23 cellular contexts compared by ENCODE assay signal in genomic region chr9:76558465-76558864, GRCh38.
"Had no signal": no experiment of that assay in that cellular context is flagged by ENCODE, and none has a peak within 500 bp of the region (broad histone marks: within the 10 kb centered on the region; RNA-seq: fewer than 3 reads in every experiment).

No MANE protein-coding gene starts in this region.

- H3K27me3 ChIP-seq: body of pancreas, colonic mucosa, esophagus squamous epithelium, neutrophil, ovary, right lobe of liver, tibial nerve had no signal

- H3K4me1 ChIP-seq: colonic mucosa, right lobe of liver had no signal

- ATAC-seq: activated CD8-positive, alpha-beta T cell treated with anti-CD3 and anti-CD28 coated beads for 36 hours; activated naive CD8-positive, alpha-beta T cell treated with anti-CD3 and anti-CD28 coated beads, Interleukin-2, amount 50 U/mL, for 24 hours; activated T-cell treated with anti-CD3 and anti-CD28 coated beads, Interleukin-2, amount 50 U/mL, for 4 hours; activated T-helper 17 cell treated with anti-CD3 and anti-CD28 coated beads, Interleukin-2, amount 50 U/mL, for 72 hours; body of pancreas; left colon; right lobe of liver; stimulated activated naive CD8-positive, alpha-beta T cell treated with anti-CD3 and anti-CD28 coated beads, Interleukin-15, amount 100 ng/mL, for 72 hours; T-helper 17 cell had no signal

- DNase-seq: activated CD4-positive, alpha-beta T cell treated with anti-CD3 and anti-CD28 coated beads for 1 hour; activated CD4-positive, alpha-beta T cell treated with anti-CD3 and anti-CD28 coated beads, Interleukin-2, amount 50 U/mL, for 1 hour; activated CD8-positive, alpha-beta T cell treated with anti-CD3 and anti-CD28 coated beads for 36 hours; activated gamma-delta T cell treated with Interleukin-2 at 50 U/mL for 16 hours; activated naive CD8-positive, alpha-beta T cell treated with anti-CD3 and anti-CD28 coated beads, Interleukin-2, amount 50 U/mL, for 24 hours; activated T-cell treated with anti-CD3 and anti-CD28 coated beads, Interleukin-2, amount 50 U/mL, for 4 hours; body of pancreas; colonic mucosa; effector CD8-positive, alpha-beta T cell; esophagus squamous epithelium; kidney; left colon; naive B cell; nephron progenitor cell; ovary; right lobe of liver; stimulated activated CD4-positive, alpha-beta T cell treated with anti-CD3 and anti-CD28 coated beads, Interleukin-2, amount 100 ng/mL, for 48 hours; stimulated activated naive CD8-positive, alpha-beta T cell treated with anti-CD3 and anti-CD28 coated beads, Interleukin-15, amount 100 ng/mL, for 72 hours; T-helper 17 cell had no signal

- H3K4me3 ChIP-seq: body of pancreas, colonic mucosa, esophagus squamous epithelium, ovary, right lobe of liver, tibial nerve had no signal

- H3K27ac ChIP-seq: body of pancreas, colonic mucosa, epithelial cell of prostate, esophagus squamous epithelium, neutrophil, ovary, right lobe of liver, tibial nerve had no signal

- H3K36me3 ChIP-seq: colonic mucosa, esophagus squamous epithelium, neutrophil, ovary, right lobe of liver, tibial nerve had no signal

- H3K9me3 ChIP-seq: body of pancreas, colonic mucosa, neutrophil, ovary, right lobe of liver, tibial nerve had no signal
